ENCODE assay signal across 18 cellular contexts in genomic region chr2:53755022-53755630, GRCh38. TPM values are rescaled to one million over a fixed set of nuclear protein-coding genes. Genes with fewer than 3 reads are reported as not detected.
DNase-seq lines count a peak whose midpoint lies in the region; ATAC-seq and TF ChIP-seq lines count a peak whose summit lies in the region.
"Had no signal": no experiment of that assay in that cellular context is flagged by ENCODE, and none has a peak within 500 bp of the region (broad histone marks: within the 10 kb centered on the region; RNA-seq: fewer than 3 reads in every experiment).

No MANE protein-coding gene starts in this region.

- H3K27me3 ChIP-seq in GM23248 (replicated peaks; ENCODE audit: insufficient read depth) (no peaks in the 10 kb centered on the region), stomach (no peaks in the 10 kb centered on the region)
- H3K27me3 ChIP-seq: cardiac muscle cell, spleen, vagina had no signal

- H3K9me3 Mint-ChIP-seq in osteocyte (ENCODE audit: unreplicated experiment): no peaks in the 10 kb centered on the region
- H3K9me3 Mint-ChIP-seq: activated naive CD4-positive, alpha-beta T cell treated with anti-CD3 and anti-CD28 coated beads for 36 hours; CD4-positive, CD25-positive, alpha-beta regulatory T cell had no signal

- H3K9me2 ChIP-seq in GM23248 (ENCODE audit: insufficient read depth): no peaks in the 10 kb centered on the region

- H3K4me3 Mint-ChIP-seq in osteocyte (ENCODE audit: unreplicated experiment): no peak overlapping the region
- H3K4me3 Mint-ChIP-seq: activated naive CD4-positive, alpha-beta T cell treated with anti-CD3 and anti-CD28 coated beads for 36 hours; CD4-positive, CD25-positive, alpha-beta regulatory T cell had no signal

- H3K27me3 Mint-ChIP-seq in osteocyte (ENCODE audit: unreplicated experiment): no peaks in the 10 kb centered on the region
- H3K27me3 Mint-ChIP-seq: CD4-positive, CD25-positive, alpha-beta regulatory T cell had no signal

- peaks cover 23% of the 10 kb centered on the region for H3K36me3 Mint-ChIP-seq in osteocyte (ENCODE audit: unreplicated experiment)

- DNase-seq in GM23248: peak; percentile 79
- DNase-seq in amniotic epithelial cell (ENCODE audit: low read depth): peak; percentile 18
- DNase-seq in left cardiac atrium: peak; percentile 39
- peak; percentile 35 for DNase-seq in stomach
- no peak for DNase-seq in osteocyte (ENCODE audit: extremely low spot score, unreplicated experiment)
- DNase-seq in NCI-H1048 (lab: John Stamatoyannopoulos, UW): no peak
- no peak for DNase-seq in activated CD8-positive, alpha-beta memory T cell treated with anti-CD3 and anti-CD28 coated beads for 24 hours
- DNase-seq: activated CD4-positive, CD25-positive, alpha-beta regulatory T cell; activated naive CD4-positive, alpha-beta T cell treated with anti-CD3 and anti-CD28 coated beads for 36 hours; CD4-positive, CD25-positive, alpha-beta regulatory T cell; glutamatergic neuron; NCI-H2029 treated with DMSO at 0.1 percent for 48 hours; NCI-H774; spleen; stimulated activated naive CD4-positive, alpha-beta T cell treated with Interleukin-2 at 50 U/mL for 16 hours; T-helper 1 cell had no signal

- H3K27ac ChIP-seq in GM23248 (peak overlapping the region; percentile 56), stomach (no peak overlapping the region)
- H3K27ac ChIP-seq: cardiac muscle cell, spleen, vagina had no signal

- no peaks in the 10 kb centered on the region for H3K4me1 Mint-ChIP-seq in osteocyte (ENCODE audit: unreplicated experiment)

- H3K9ac ChIP-seq in GM23248: no peak overlapping the region

- no peak for TF ChIP-seq POLR2A in stomach (IDR thresholded peaks at IDR 0.05)

- H3K4me1 ChIP-seq in GM23248 (ENCODE audit: insufficient read depth) (peaks cover 31% of the 10 kb centered on the region), stomach (peaks cover 0 to 7% (median 0%) of the 10 kb centered on the region in 4 donors)
- H3K4me1 ChIP-seq: spleen had no signal

- no peak overlapping the region for H3K27ac Mint-ChIP-seq in osteocyte (ENCODE audit: unreplicated experiment)
- H3K27ac Mint-ChIP-seq: activated naive CD4-positive, alpha-beta T cell treated with anti-CD3 and anti-CD28 coated beads for 36 hours; CD4-positive, CD25-positive, alpha-beta regulatory T cell had no signal

- TF ChIP-seq EP300 in stomach (IDR thresholded peaks at IDR 0.05): no peak

- H3K36me3 ChIP-seq in GM23248 (ENCODE audit: low read depth) (peaks cover 5% of the 10 kb centered on the region; the same call in 1 of the 2 replicates), stomach (peaks cover 0 to 42% (median 22%) of the 10 kb centered on the region in 4 donors)
- H3K36me3 ChIP-seq: vagina had no signal

- H2AFZ ChIP-seq in GM23248: no peak overlapping the region

- in situ Hi-C loops in GM23248 (cut with MboI): no loop called here

- TF ChIP-seq CTCF in stomach (IDR thresholded peaks at IDR 0.05) (no peak), osteocyte (IDR thresholded peaks at IDR 0.05) (no peak)

- H3K9me3 ChIP-seq in GM23248 (ENCODE audit: low read depth) (no peaks in the 10 kb centered on the region), stomach (no peaks in the 10 kb centered on the region)
- H3K9me3 ChIP-seq: vagina had no signal

- 15 to 24% methylated on average over 3 of the region's 3 CpGs for WGBS in GM23248 (ENCODE audit: low coverage in 1 of 2, low lambda C conversion rate in 2 of 2, missing lambda C conversion rate in 2 of 2), 2 experiments
- WGBS in stomach, 5 donors: 57 to 76% (median 70%) methylated on average over 3 of the region's 3 CpGs

- H3K4me3 ChIP-seq in GM23248: 0 out of 2 replicates have a peak overlapping the region, but pooled peaks have one; percentile 9
- H3K4me3 ChIP-seq in stomach: no peak overlapping the region
- H3K4me3 ChIP-seq: cardiac muscle cell, spleen, vagina had no signal

- H4K20me1 ChIP-seq in GM23248 (ENCODE audit: insufficient read depth): no peaks in the 10 kb centered on the region

- H3K79me2 ChIP-seq in GM23248 (ENCODE audit: insufficient read depth): no peaks in the 10 kb centered on the region

- ATAC-seq in left cardiac atrium: no peak

- intact Hi-C loops in left cardiac atrium (cut with DNase I) (no loop called here), stomach (cut with DNase I; ENCODE audit: low total_unique reads) (no loop called here)

- H3K4me2 ChIP-seq in GM23248 (ENCODE audit: unreplicated experiment): peak overlapping the region; percentile 48

- peaks cover 16% of the 10 kb centered on the region; the same call in 1 of the 2 replicates for H3F3A ChIP-seq in GM23248 (ENCODE audit: insufficient read depth)

RNA-seq across cellular contexts. Expression of gene CHAC2, which starts 12.5 kb away (rescaled TPM):
- 4.3 and 4.6 TPM in 2 replicates for total RNA-seq in GM23248 (2014; rRNA removed; shearing (Covaris generic))
- polyA plus RNA-seq in GM23248 (2016; fragmentation: Nextera tagmentation; extraction: Ambion mirVana) (4.0 and 5.4 TPM in 2 replicates), stomach (1 to 10 TPM; 3.0 to 6.6 (median 5.7) TPM)
- total RNA-seq in left cardiac atrium (1 to 10 TPM; 3.2 to 3.3 TPM), stomach (1 to 10 TPM in 2 of 5 donors, under 1 TPM in 1, not detected in 2; 0.45 to 4.2 (median 4.0) TPM), osteocyte (1.5 and 2.2 TPM in 2 replicates)

RNA-seq across cellular contexts. Expression of gene ASB3, which starts 31.6 kb away (rescaled TPM):
- total RNA-seq in GM23248 (2014; rRNA removed; shearing (Covaris generic)): 23.0 and 51.6 TPM in 2 replicates
- 18.6 and 19.9 TPM in 2 replicates for polyA plus RNA-seq in GM23248 (2016; fragmentation: Nextera tagmentation; extraction: Ambion mirVana)
- 10 to 100 TPM in 1 of 2 donors, 1 to 10 TPM in 1; 9.6 to 10.8 TPM for total RNA-seq in left cardiac atrium
- total RNA-seq in stomach: 10 to 100 TPM in 2 of 5 donors, 1 to 10 TPM in 2, under 1 TPM in 1; 0.58 to 53.6 (median 5.4) TPM
- 1 to 10 TPM; 5.3 to 7.6 (median 6.1) TPM for polyA plus RNA-seq in stomach
- total RNA-seq in osteocyte: 21.6 and 21.8 TPM in 2 replicates

RNA-seq across cellular contexts. Expression of gene ERLEC1, which starts 31.7 kb away (rescaled TPM):
- 98.8 and 107 TPM in 2 replicates for total RNA-seq in GM23248 (2014; rRNA removed; shearing (Covaris generic))
- 109 and 110 TPM in 2 replicates for polyA plus RNA-seq in GM23248 (2016; fragmentation: Nextera tagmentation; extraction: Ambion mirVana)
- 10 to 100 TPM; 34.5 to 41.8 TPM for total RNA-seq in left cardiac atrium
- 100 to 1,000 TPM in 2 of 5 donors, 10 to 100 TPM in 2, 1 to 10 TPM in 1; 7.0 to 225 (median 39.6) TPM for total RNA-seq in stomach
- polyA plus RNA-seq in stomach: 10 to 100 TPM; 15.2 to 28.9 (median 27.8) TPM
- 50.6 and 57.0 TPM in 2 replicates for total RNA-seq in osteocyte

Comparison
In these comparisons a context has a peak if more than half of its experiments do, and no peak if none do; other contexts are left out.
1. DNase-seq: peak in GM23248 (single experiment), amniotic epithelial cell (single experiment), left cardiac atrium (single experiment) and stomach (single experiment); none in osteocyte (single experiment), NCI-H1048 (single experiment) and activated CD8-positive, alpha-beta memory T cell treated with anti-CD3 and anti-CD28 coated beads for 24 hours (single experiment).